Comparison of ENCODE assay signal across 29 cellular contexts in the genomic region with DNA sequence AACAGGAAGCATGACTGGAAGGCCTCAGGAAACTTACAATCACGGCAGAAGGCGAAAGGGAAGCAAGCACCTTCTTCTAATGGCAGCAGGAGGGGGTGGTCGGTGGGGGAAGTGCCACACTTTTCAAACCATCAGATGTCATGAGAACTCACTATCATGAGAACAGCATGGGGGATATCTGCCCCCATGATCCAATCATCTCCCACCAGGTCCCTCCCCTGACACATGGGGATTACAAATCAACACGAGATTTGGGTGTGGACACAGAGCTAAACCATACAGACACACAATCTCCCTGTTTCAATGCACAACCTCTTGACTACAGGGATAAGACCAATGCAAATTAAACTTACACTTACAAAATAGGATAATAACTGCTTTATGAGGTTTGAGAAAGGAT.
"Had no signal": no experiment of that assay in that cellular context is flagged by ENCODE, and none has a peak within 500 bp of the region (broad histone marks: within the 10 kb centered on the region; RNA-seq: fewer than 3 reads in every experiment).

No MANE protein-coding gene starts in this region.

- H3K36me3 ChIP-seq: ascending aorta, cardiac muscle cell, SJCRH30 had no signal

- ATAC-seq: activated CD4-positive, alpha-beta T cell treated with anti-CD3 and anti-CD28 coated beads for 36 hours; activated CD4-positive, CD25-positive, alpha-beta regulatory T cell treated with anti-CD3 and anti-CD28 coated beads, Interleukin-2, amount 50 U/mL, for 24 hours; activated CD8-positive, alpha-beta T cell treated with anti-CD3 and anti-CD28 coated beads, Interleukin-2, amount 10 ng/mL, durations not matched to agents 7 days and 5 days; Panc1 had no signal

- H3K27me3 ChIP-seq: ascending aorta, SJCRH30 had no signal

- H3K27ac Mint-ChIP-seq: activated CD4-positive, alpha-beta T cell treated with anti-CD3 and anti-CD28 coated beads for 36 hours; activated CD4-positive, alpha-beta T cell treated with anti-CD3 and anti-CD28 coated beads, Interleukin-2, amount 10 ng/mL, durations not matched to agents 7 days and 5 days; activated CD8-positive, alpha-beta T cell treated with anti-CD3 and anti-CD28 coated beads, Interleukin-2, amount 10 ng/mL, durations not matched to agents 7 days and 5 days; activated naive CD4-positive, alpha-beta T cell treated with anti-CD3 and anti-CD28 coated beads, Interleukin-2, amount 50 U/mL, for 24 hours; activated naive CD8-positive, alpha-beta T cell treated with anti-CD3 and anti-CD28 coated beads, Interleukin-2, amount 10 ng/mL, durations not matched to agents 7 days and 5 days; activated T-cell treated with anti-CD3 and anti-CD28 coated beads, Interleukin-2, amount 50 U/mL, for 24 hours; activated T-helper 2 cell treated with anti-CD3 and anti-CD28 coated beads, Interferon-gamma antibody, Interleukin-2, Interleukin-4, amounts not matched to agents 10 μg/mL and 5 μg/mL and 100 μg/mL, durations not matched to agents 14 hours and 24 hours and 36 hours had no signal

- H3K4me3 Mint-ChIP-seq: activated CD4-positive, alpha-beta T cell treated with anti-CD3 and anti-CD28 coated beads for 36 hours; activated CD4-positive, alpha-beta T cell treated with anti-CD3 and anti-CD28 coated beads, Interleukin-2, amount 10 ng/mL, durations not matched to agents 7 days and 5 days; activated CD8-positive, alpha-beta T cell treated with anti-CD3 and anti-CD28 coated beads, Interleukin-2, amount 10 ng/mL, durations not matched to agents 7 days and 5 days; activated naive CD4-positive, alpha-beta T cell treated with anti-CD3 and anti-CD28 coated beads, Interleukin-2, amount 50 U/mL, for 24 hours; activated naive CD8-positive, alpha-beta T cell treated with anti-CD3 and anti-CD28 coated beads, Interleukin-2, amount 10 ng/mL, durations not matched to agents 7 days and 5 days; activated T-cell treated with anti-CD3 and anti-CD28 coated beads, Interleukin-2, amount 50 U/mL, for 24 hours had no signal

- DNase-seq: activated CD4-positive, alpha-beta T cell treated with anti-CD3 and anti-CD28 coated beads for 36 hours; activated CD4-positive, alpha-beta T cell treated with anti-CD3 and anti-CD28 coated beads, Interleukin-2, amount 10 ng/mL, durations not matched to agents 7 days and 5 days; activated CD4-positive, alpha-beta T cell treated with anti-CD3 and anti-CD28 coated beads, Interleukin-2, amount 50 U/mL, for 48 hours; activated CD8-positive, alpha-beta T cell treated with anti-CD3 and anti-CD28 coated beads, Interleukin-2, amount 10 ng/mL, durations not matched to agents 7 days and 5 days; activated gamma-delta T cell; activated naive CD4-positive, alpha-beta T cell treated with Interleukin-2 at 50 U/mL for 16 hours; activated naive CD8-positive, alpha-beta T cell treated with anti-CD3 and anti-CD28 coated beads, Interleukin-2, amount 10 ng/mL, durations not matched to agents 7 days and 5 days; activated T-cell treated with anti-CD3 and anti-CD28 coated beads, Interleukin-2, amount 50 U/mL, for 24 hours; amygdala; MM.1S; MV-4-11; NCI-H1092; NCI-H1436 treated with DMSO at 0.1 percent for 48 hours; NCI-H1694 treated with DMSO at 0.1 percent for 48 hours; NCI-H2029; NCI-H510A; NCI-H526 treated with DMSO at 0.1 percent for 48 hours; NCI-H774; SHP77; SJCRH30; T1000 had no signal

- H3K4me1 ChIP-seq: ascending aorta, SJCRH30 had no signal

- H3K9me3 Mint-ChIP-seq: activated CD4-positive, alpha-beta T cell treated with anti-CD3 and anti-CD28 coated beads, Interleukin-2, amount 10 ng/mL, durations not matched to agents 7 days and 5 days; activated naive CD4-positive, alpha-beta T cell treated with anti-CD3 and anti-CD28 coated beads, Interleukin-2, amount 50 U/mL, for 24 hours; activated naive CD8-positive, alpha-beta T cell treated with anti-CD3 and anti-CD28 coated beads, Interleukin-2, amount 10 ng/mL, durations not matched to agents 7 days and 5 days; activated T-helper 2 cell treated with anti-CD3 and anti-CD28 coated beads, Interferon-gamma antibody, Interleukin-2, Interleukin-4, amounts not matched to agents 10 μg/mL and 5 μg/mL and 100 μg/mL, durations not matched to agents 14 hours and 24 hours and 36 hours had no signal

- H3K4me2 ChIP-seq: KMS-11 had no signal

- H3K9me3 ChIP-seq: ascending aorta, SJCRH30 had no signal

- H3K9ac ChIP-seq: KMS-11 had no signal

- H3K27ac ChIP-seq: ascending aorta, cardiac muscle cell, KMS-11, SJCRH30, SK-N-MC had no signal

- H3K27me3 Mint-ChIP-seq: activated CD4-positive, alpha-beta T cell treated with anti-CD3 and anti-CD28 coated beads for 36 hours; activated CD4-positive, alpha-beta T cell treated with anti-CD3 and anti-CD28 coated beads, Interleukin-2, amount 10 ng/mL, durations not matched to agents 7 days and 5 days; activated naive CD4-positive, alpha-beta T cell treated with anti-CD3 and anti-CD28 coated beads, Interleukin-2, amount 50 U/mL, for 24 hours; activated naive CD8-positive, alpha-beta T cell treated with anti-CD3 and anti-CD28 coated beads, Interleukin-2, amount 10 ng/mL, durations not matched to agents 7 days and 5 days; activated T-cell treated with anti-CD3 and anti-CD28 coated beads, Interleukin-2, amount 50 U/mL, for 24 hours had no signal

- H3K4me3 ChIP-seq: ascending aorta, cardiac muscle cell, SJCRH30, SK-N-MC had no signal
